In genomic region chr15:92745845-92746271, GRCh38 we compare ENCODE assay signal across 18 cellular contexts.
A peak's percentile ranks its signal among the peaks of the same experiment; 100 is the strongest.
DNase-seq lines count a peak whose midpoint lies in the region; ATAC-seq, FAIRE-seq and TF ChIP-seq lines count a peak whose summit lies in the region.
"Had no signal": no experiment of that assay in that cellular context is flagged by ENCODE, and none has a peak within 500 bp of the region (broad histone marks: within the 10 kb centered on the region; RNA-seq: fewer than 3 reads in every experiment).

No MANE protein-coding gene starts in this region.

- no TSS peak for BruUV-seq in HepG2 (replicated peaks; lab: Mats Ljungman, UMichigan)

- TF ChIP-seq RAD21 in HepG2 (CRISPR knock-in tag; IDR thresholded peaks at IDR 0.05) = no peak

- no peak overlapping the region for H2AFZ ChIP-seq in HepG2 (ENCODE audit: low read length)

- H3K27ac ChIP-seq in HepG2 (ENCODE audit: extremely low read length, insufficient read depth, low read length) (no peak overlapping the region), right lobe of liver (no peak overlapping the region), body of pancreas (peak overlapping the region in 3 of 4 donors; percentile 13 to 60 (median 14)), pancreas (no peak overlapping the region)
- H3K27ac ChIP-seq: 22Rv1, A549, C4-2B, HL-60 had no signal

- H3K4me1 ChIP-seq in HepG2 (ENCODE audit: insufficient read depth, low read length) (peaks cover 16% of the 10 kb centered on the region), right lobe of liver (no peaks in the 10 kb centered on the region), body of pancreas (peaks cover 20% of the 10 kb centered on the region), pancreas (no peaks in the 10 kb centered on the region)
- H3K4me1 ChIP-seq: A549 had no signal

- no peak overlapping the region for H3K9ac ChIP-seq in HepG2 (ENCODE audit: insufficient read depth, low read depth, low read length)

- CTCF ChIA-PET in HepG2 (lab: Yijun Ruan, JAX; ENCODE audit: low intra/inter-chr PET ratio, low total read pairs) = no interaction called here

- H3K79me2 ChIP-seq in HepG2 (ENCODE audit: insufficient read depth, low read length) = no peaks in the 10 kb centered on the region

- no peaks in the 10 kb centered on the region for H4K20me1 ChIP-seq in HepG2 (ENCODE audit: insufficient read depth, low read length)

- DNase-seq in HepG2 (ENCODE audit: low spot score) = peak; percentile 20
- DNase-seq in right lobe of liver = no peak
- DNase-seq in body of pancreas = peak; percentile 16 to 83 (median 61)
- DNase-seq in pancreas = peak in 2 of 6 donors; percentile 30 to 46
- DNase-seq in sciatic nerve (ENCODE audit: low spot score) = no peak
- no peak for DNase-seq in head of caudate nucleus
- DNase-seq in GF-D8 (lab: John Stamatoyannopoulos, UW) = no peak
- DNase-seq: AML-193; CD4-positive, alpha-beta T cell; DMS79 treated with DMSO at 0.1 percent for 48 hours had no signal

- FAIRE-seq in HepG2 (lab: Jason Lieb, UNC) (no peak), pancreas (lab: Jason Lieb, UNC) (no peak)
- FAIRE-seq: A549, GM12878, GM19239, HTR-8/SVneo had no signal

- 6% methylated on average over 4 of the region's 4 CpGs for WGBS in HepG2 (ENCODE audit: low lambda C conversion rate)
- WGBS in right lobe of liver (ENCODE audit: insufficient coverage, low coverage, low lambda C conversion rate, missing lambda C conversion rate) = 65% methylated on average over 3 of the region's 4 CpGs
- 38 to 49% methylated on average over 4 of the region's 4 CpGs for WGBS in body of pancreas, 2 donors
- whole genome bisulfite sequencing in pancreas, 2 donors = 29 to 40% methylated on average over 4 of the region's 4 CpGs

- TF ChIP-seq POLR2A in HepG2 (IDR thresholded peaks at IDR 0.05; ENCODE audit: insufficient read depth in 1 of 2, low read depth in 2 of 2, low read length in 2 of 2) = no peak
- TF ChIP-seq POLR2A in right lobe of liver (IDR thresholded peaks at IDR 0.05) = no peak
- TF ChIP-seq POLR2A in body of pancreas (IDR thresholded peaks at IDR 0.05) = no peak

- H3K4me3 ChIP-seq in HepG2 (replicated peaks in 1 of 3; ENCODE audit: insufficient read depth in 1 of 3, low read depth in 2 of 3, low read length in 3 of 3) (no peak overlapping the region), right lobe of liver (no peak overlapping the region), body of pancreas (no peak overlapping the region), pancreas (no peak overlapping the region)
- H3K4me3 ChIP-seq: A549, GM12878, HAP-1 had no signal

- H3K4me2 ChIP-seq in HepG2 (ENCODE audit: low read depth, low read length) = 0 out of 2 replicates have a peak overlapping the region, but pooled peaks have one; percentile 7
- H3K4me2 ChIP-seq: A549 had no signal

- ATAC-seq in HepG2 (peak; percentile 55), right lobe of liver (no peak), body of pancreas (peak; percentile 95), pancreas (peak; percentile 72 to 93 (median 86)), sciatic nerve (no peak)
- ATAC-seq: A549, GM12878 had no signal

- H3K27me3 ChIP-seq in HepG2 (ENCODE audit: control insufficient read depth in 1 of 2, insufficient read depth in 2 of 2, low read length in 2 of 2) = no peaks in the 10 kb centered on the region
- no peaks in the 10 kb centered on the region for H3K27me3 ChIP-seq in right lobe of liver
- H3K27me3 ChIP-seq in body of pancreas = no peaks in the 10 kb centered on the region
- H3K27me3 ChIP-seq in pancreas = no peaks in the 10 kb centered on the region

- H3K36me3 ChIP-seq in HepG2 (replicated peaks in 1 of 2; ENCODE audit: control insufficient read depth in 1 of 2, insufficient read depth in 2 of 2, low read length in 2 of 2) (no peaks in the 10 kb centered on the region), right lobe of liver (no peaks in the 10 kb centered on the region), body of pancreas (replicated peaks in 1 of 2; ENCODE audit: insufficient read depth in 1 of 2, low read depth in 2 of 2) (no peaks in the 10 kb centered on the region), pancreas (no peaks in the 10 kb centered on the region)
- H3K36me3 ChIP-seq: HAP-1 had no signal

- no peak for TF ChIP-seq EP300 in HepG2 (IDR thresholded peaks at IDR 0.05; ENCODE audit: low read depth in 2 of 2, low read length in 2 of 2)
- no peak for TF ChIP-seq EP300 in HepG2 (CRISPR knock-in tag; IDR thresholded peaks at IDR 0.05; ENCODE audit: borderline replicate concordance)

- TF ChIP-seq CTCF in HepG2 (CRISPR knock-in tag; IDR thresholded peaks at IDR 0.05) (no peak), right lobe of liver (IDR thresholded peaks at IDR 0.05) (no peak), body of pancreas (IDR thresholded peaks at IDR 0.05) (no peak), pancreas (IDR thresholded peaks at IDR 0.05) (no peak)

- H3K9me3 ChIP-seq in HepG2 (ENCODE audit: low read length) (no peaks in the 10 kb centered on the region), right lobe of liver (no peaks in the 10 kb centered on the region), body of pancreas (no peaks in the 10 kb centered on the region), pancreas (no peaks in the 10 kb centered on the region)
- H3K9me3 ChIP-seq: HAP-1 had no signal

- POLR2A ChIA-PET in HepG2 (lab: Yijun Ruan, JAX) = no interaction called here

- in situ Hi-C loops in HepG2 (cut with HindIII; ENCODE audit: extremely low pct_ligation_motif_present, low pct_unique_long_range_greater_than_20kb) = no loop called here

- intact Hi-C loops in HepG2 (cut with micrococcal nuclease; ENCODE audit: unreplicated experiment) (no loop called here), right lobe of liver (cut with DNase I) (no loop called here), body of pancreas (cut with DNase I) (no loop called here), pancreas (cut with DNase I) (no loop called here), sciatic nerve (cut with DNase I) (no loop called here), head of caudate nucleus (cut with DNase I) (no loop called here)

TF ChIP-seq in HepG2, 621 proteins besides CTCF, POLR2A, EP300 and RAD21:
- TF ChIP-seq RARG (CRISPR knock-in tag; IDR thresholded peaks at IDR 0.05; ENCODE audit: low read depth) (no peak), FOXA3 (CRISPR knock-in tag; IDR thresholded peaks at IDR 0.05) (peak; percentile 10; the same call in 1 of the 2 replicates), KAT7 (CRISPR knock-in tag; IDR thresholded peaks at IDR 0.05; ENCODE audit: borderline replicate concordance) (no peak), SRF (IDR thresholded peaks at IDR 0.05; ENCODE audit: low read depth, low read length) (0 out of 2 replicates have a peak, but pooled peaks have one; percentile 31), PCBP1 (IDR thresholded peaks at IDR 0.05; ENCODE audit: borderline replicate concordance, low read depth, low read length) (no peak), FOXA1 (IDR thresholded peaks at IDR 0.05) (no peak), FOXA1 (CRISPR knock-in tag; IDR thresholded peaks at IDR 0.05) (peak; percentile 39; the same call in 1 of the 2 replicates), SOX6 (IDR thresholded peaks at IDR 0.05) (no peak), SOX6 (CRISPR knock-in tag; IDR thresholded peaks at IDR 0.05) (peak; percentile 18; the same call in 1 of the 2 replicates)
- TF ChIP-seq, protein P1, sequence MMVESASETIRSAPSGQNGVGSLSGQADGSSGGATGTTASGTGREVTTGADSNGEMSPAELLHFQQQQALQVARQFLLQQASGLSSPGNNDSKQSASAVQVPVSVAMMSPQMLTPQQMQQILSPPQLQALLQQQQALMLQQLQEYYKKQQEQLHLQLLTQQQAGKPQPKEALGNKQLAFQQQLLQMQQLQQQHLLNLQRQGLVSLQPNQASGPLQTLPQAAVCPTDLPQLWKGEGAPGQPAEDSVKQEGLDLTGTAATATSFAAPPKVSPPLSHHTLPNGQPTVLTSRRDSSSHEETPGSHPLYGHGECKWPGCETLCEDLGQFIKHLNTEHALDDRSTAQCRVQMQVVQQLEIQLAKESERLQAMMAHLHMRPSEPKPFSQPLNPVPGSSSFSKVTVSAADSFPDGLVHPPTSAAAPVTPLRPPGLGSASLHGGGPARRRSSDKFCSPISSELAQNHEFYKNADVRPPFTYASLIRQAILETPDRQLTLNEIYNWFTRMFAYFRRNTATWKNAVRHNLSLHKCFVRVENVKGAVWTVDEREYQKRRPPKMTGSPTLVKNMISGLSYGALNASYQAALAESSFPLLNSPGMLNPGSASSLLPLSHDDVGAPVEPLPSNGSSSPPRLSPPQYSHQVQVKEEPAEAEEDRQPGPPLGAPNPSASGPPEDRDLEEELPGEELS (CRISPR knock-in tag; IDR thresholded peaks at IDR 0.05) = 0 out of 2 replicates have a peak, but pooled peaks have one; percentile 11

Comparison
In these comparisons a context has a peak if more than half of its experiments do, and no peak if none do; other contexts are left out.
1. ATAC-seq: peak in HepG2 (single experiment), body of pancreas (single experiment) and pancreas (4 of 4); none in right lobe of liver (0 of 4) and sciatic nerve (single experiment).
2. DNase-seq: peak in HepG2 (single experiment) and body of pancreas (4 of 4); none in right lobe of liver (0 of 3), sciatic nerve (single experiment), head of caudate nucleus (0 of 42) and GF-D8 (single experiment).
3. H3K27ac ChIP-seq: peak in body of pancreas (3 of 4); none in HepG2 (single experiment), right lobe of liver (0 of 3) and pancreas (0 of 4).